15 cellular contexts compared by ENCODE assay signal in the genomic region with DNA sequence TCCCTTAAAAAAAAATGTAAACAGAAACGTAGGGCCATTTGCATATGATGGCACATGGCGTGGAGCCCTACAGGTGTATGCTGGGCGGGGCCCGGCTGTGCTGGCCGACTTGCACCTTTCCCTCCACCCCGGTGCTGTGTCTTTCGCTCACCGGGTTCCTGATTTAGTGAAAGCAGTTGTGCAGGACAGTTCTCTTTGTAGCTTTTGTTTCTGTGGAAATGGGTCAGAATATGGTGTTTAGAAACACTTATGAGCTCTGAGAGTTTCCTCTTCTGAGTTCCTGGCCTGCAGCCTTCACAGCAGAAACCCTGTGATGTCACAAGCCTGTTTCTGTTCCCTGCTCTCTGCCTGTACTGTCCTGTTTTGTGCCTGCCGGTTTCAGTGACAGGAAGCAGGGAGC. TPM values are rescaled to one million over a fixed set of nuclear protein-coding genes. Genes with fewer than 3 reads are reported as not detected.
A peak's percentile ranks its signal among the peaks of the same experiment; 100 is the strongest.
DNase-seq lines count a peak whose midpoint lies in the region; ATAC-seq, FAIRE-seq and TF ChIP-seq lines count a peak whose summit lies in the region.
"Had no signal": no experiment of that assay in that cellular context is flagged by ENCODE, and none has a peak within 500 bp of the region (broad histone marks: within the 10 kb centered on the region; RNA-seq: fewer than 3 reads in every experiment).

No MANE protein-coding gene starts in this region.

- no peak for FAIRE-seq in D721Med (lab: Jason Lieb, UNC)
- FAIRE-seq: H1 had no signal

- ATAC-seq in Right ventricle myocardium superior (ENCODE audit: poor library complexity), result peak; percentile 50
- ATAC-seq in naive thymus-derived CD4-positive, alpha-beta T cell, result peak; percentile 68
- no peak for ATAC-seq in HG03039 (IDR thresholded peaks at IDR 0.05; ENCODE audit: unreplicated experiment)

- H3K4me1 Mint-ChIP-seq in naive thymus-derived CD4-positive, alpha-beta T cell, result peaks cover 0 to 5% (median 0%) of the 10 kb centered on the region in 7 donors

- peaks cover 20 to 66% (median 27%) of the 10 kb centered on the region in 5 donors for H3K36me3 Mint-ChIP-seq in naive thymus-derived CD4-positive, alpha-beta T cell

- no peak overlapping the region for H3K4me3 ChIP-seq in naive thymus-derived CD4-positive, alpha-beta T cell (ENCODE audit: low read length)
- H3K4me3 ChIP-seq: esophagus squamous epithelium had no signal

- H3K27ac ChIP-seq in 22Rv1, result peak overlapping the region; percentile 23; the same call in 1 of the 2 replicates
- H3K27ac ChIP-seq in naive thymus-derived CD4-positive, alpha-beta T cell (ENCODE audit: low read depth, low read length), result no peak overlapping the region

- no peaks in the 10 kb centered on the region for H3K4me1 ChIP-seq in naive thymus-derived CD4-positive, alpha-beta T cell (ENCODE audit: control insufficient read depth in 2 of 2, insufficient read depth in 2 of 2, low read length in 2 of 2)

- H3K27ac Mint-ChIP-seq in naive thymus-derived CD4-positive, alpha-beta T cell, result peak overlapping the region in 1 of 9 donors; percentile 22
- H3K27ac Mint-ChIP-seq: activated T-helper 1 cell treated with anti-CD3 and anti-CD28 coated beads, Interleukin-12 subunit alpha, Interleukin-12 subunit beta, Interleukin-2, Interleukin-4 antibody, amounts not matched to agents 30 ng/mL and 10 ng/mL and 1 ng/mL, durations not matched to agents 14 hours and 24 hours and 36 hours had no signal

- H3K27me3 ChIP-seq in naive thymus-derived CD4-positive, alpha-beta T cell (ENCODE audit: control insufficient read depth in 2 of 2, insufficient read depth in 2 of 2, low read length in 2 of 2), result no peaks in the 10 kb centered on the region
- H3K27me3 ChIP-seq: esophagus squamous epithelium had no signal

- no peaks in the 10 kb centered on the region for H3K9me3 ChIP-seq in naive thymus-derived CD4-positive, alpha-beta T cell (ENCODE audit: control insufficient read depth in 2 of 3, low read length in 3 of 3)
- H3K9me3 ChIP-seq: esophagus squamous epithelium had no signal

- POLR2A ChIA-PET in naive thymus-derived CD4-positive, alpha-beta T cell (lab: Charles Lee), result no interaction called here

- CTCF ChIA-PET in naive thymus-derived CD4-positive, alpha-beta T cell (lab: Charles Lee), result no interaction called here

- intact Hi-C loops in Right ventricle myocardium superior (cut with DNase I), result no loop called here
- intact Hi-C loops in naive thymus-derived CD4-positive, alpha-beta T cell (cut with micrococcal nuclease), result no loop called here

- H3K9me3 Mint-ChIP-seq in naive thymus-derived CD4-positive, alpha-beta T cell, result peaks cover 0 to 3% (median 0%) of the 10 kb centered on the region in 11 donors
- H3K9me3 Mint-ChIP-seq: activated T-helper 1 cell treated with anti-CD3 and anti-CD28 coated beads, Interleukin-12 subunit alpha, Interleukin-12 subunit beta, Interleukin-2, Interleukin-4 antibody, amounts not matched to agents 30 ng/mL and 10 ng/mL and 1 ng/mL, durations not matched to agents 14 hours and 24 hours and 36 hours had no signal

- H3K36me3 ChIP-seq in naive thymus-derived CD4-positive, alpha-beta T cell (ENCODE audit: control insufficient read depth in 2 of 3, insufficient read depth in 3 of 3, low read length in 3 of 3), result peaks cover 23 to 93% (median 24%) of the 10 kb centered on the region in 3 experiments

- H3K4me3 Mint-ChIP-seq in naive thymus-derived CD4-positive, alpha-beta T cell, result no peak overlapping the region
- H3K4me3 Mint-ChIP-seq: activated T-helper 1 cell treated with anti-CD3 and anti-CD28 coated beads, Interleukin-12 subunit alpha, Interleukin-12 subunit beta, Interleukin-2, Interleukin-4 antibody, amounts not matched to agents 30 ng/mL and 10 ng/mL and 1 ng/mL, durations not matched to agents 14 hours and 24 hours and 36 hours had no signal

- TF ChIP-seq CTCF in 22Rv1 (IDR thresholded peaks at IDR 0.05), result no peak
- TF ChIP-seq CTCF in D721Med (IDR thresholded peaks at IDR 0.05; ENCODE audit: insufficient read depth, missing control alignments), result no peak

- DNase-seq in NOMO-1 (lab: John Stamatoyannopoulos, UW; ENCODE audit: unreplicated experiment in 2 of 2), result peak; percentile 36 to 75
- peak; percentile 35 for DNase-seq in Right ventricle myocardium superior
- DNase-seq in naive thymus-derived CD4-positive, alpha-beta T cell, result no peak
- no peak for DNase-seq in D721Med (ENCODE audit: insufficient read length, low spot score)
- no peak for DNase-seq in NCI-H510A treated with DMSO at 0.1 percent for 48 hours (lab: John Stamatoyannopoulos, UW)
- no peak for DNase-seq in amniotic stem cell (lab: John Stamatoyannopoulos, UW)
- DNase-seq: activated CD4-positive, alpha-beta T cell treated with anti-CD3 and anti-CD28 coated beads for 1 hour; DND-41; esophagus squamous epithelium; NCI-H1436 had no signal

- no peaks in the 10 kb centered on the region for H3K27me3 Mint-ChIP-seq in naive thymus-derived CD4-positive, alpha-beta T cell

RNA-seq across cellular contexts. Expression of gene MSANTD1, which starts 22.5 kb away (rescaled TPM):
- 0.54 TPM for total RNA-seq in Right ventricle myocardium superior
- total RNA-seq in naive thymus-derived CD4-positive, alpha-beta T cell, result 1 to 10 TPM; 1.4 to 2.7 (median 2.3) TPM
- polyA plus RNA-seq in naive thymus-derived CD4-positive, alpha-beta T cell, result not detected
- total RNA-seq: HT1080 had no signal

Comparison
In these comparisons a context has a peak if more than half of its experiments do, and no peak if none do; other contexts are left out.
1. DNase-seq: peak in NOMO-1 (2 of 2) and Right ventricle myocardium superior (single experiment); none in naive thymus-derived CD4-positive, alpha-beta T cell (0 of 9), D721Med (single experiment), NCI-H510A treated with DMSO at 0.1 percent for 48 hours (single experiment) and amniotic stem cell (single experiment).